In the genomic region with DNA sequence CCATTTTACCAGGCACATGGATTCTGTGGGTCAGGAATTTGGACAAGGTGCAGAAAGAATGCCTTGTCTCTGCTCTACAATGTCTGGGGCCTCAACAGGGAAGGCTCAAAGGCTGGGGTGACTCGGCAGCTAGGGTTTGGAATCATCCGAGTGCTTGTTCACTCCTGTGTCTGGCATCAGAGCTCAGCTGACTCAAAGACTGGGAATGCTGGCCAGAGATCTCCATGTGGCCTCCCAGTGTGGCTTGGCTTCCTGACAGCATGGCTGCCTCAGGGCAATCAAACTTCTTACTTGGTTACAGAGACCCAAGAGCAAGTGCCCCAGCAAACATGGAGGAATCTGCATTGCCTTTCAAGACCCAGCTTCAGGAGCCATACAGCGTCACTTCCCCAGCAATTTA, we compare ENCODE assay signal across 13 cellular contexts.
DNase-seq lines count a peak whose midpoint lies in the region; ATAC-seq and TF ChIP-seq lines count a peak whose summit lies in the region.
"Had no signal": no experiment of that assay in that cellular context is flagged by ENCODE, and none has a peak within 500 bp of the region (broad histone marks: within the 10 kb centered on the region; RNA-seq: fewer than 3 reads in every experiment).

No MANE protein-coding gene starts in this region.

- peak overlapping the region; percentile 21 for H3K4me3 Mint-ChIP-seq in activated T-helper 1 cell treated with anti-CD3 and anti-CD28 coated beads, Interleukin-12 subunit alpha, Interleukin-12 subunit beta, Interleukin-2, Interleukin-4 antibody, amounts not matched to agents 30 ng/mL and 10 ng/mL and 1 ng/mL, durations not matched to agents 14 hours and 24 hours and 36 hours
- H3K4me3 Mint-ChIP-seq: naive thymus-derived CD8-positive, alpha-beta T cell had no signal

- intact Hi-C loops in cardiac septum (cut with DNase I) (no loop called here), heart right ventricle (cut with DNase I) (loop anchor here in 1 of 10 donors (10.0 kb wide), 1 partner anchor 47 kb away; no protein-coding TSS in a partner anchor), aorta (cut with DNase I) (no loop called here)
- intact Hi-C loops in activated T-helper 1 cell treated with anti-CD3 and anti-CD28 coated beads, Interleukin-12 subunit alpha, Interleukin-12 subunit beta, Interleukin-2, Interleukin-4 antibody, amounts not matched to agents 30 ng/mL and 10 ng/mL and 1 ng/mL, durations not matched to agents 14 hours and 24 hours and 36 hours (cut with micrococcal nuclease) = no loop called here

- ATAC-seq in heart right ventricle (no peak), aorta (ENCODE audit: low FRiP score) (no peak)
- ATAC-seq: naive thymus-derived CD8-positive, alpha-beta T cell had no signal

- H3K27me3 Mint-ChIP-seq in activated T-helper 1 cell treated with anti-CD3 and anti-CD28 coated beads, Interleukin-12 subunit alpha, Interleukin-12 subunit beta, Interleukin-2, Interleukin-4 antibody, amounts not matched to agents 30 ng/mL and 10 ng/mL and 1 ng/mL, durations not matched to agents 14 hours and 24 hours and 36 hours (ENCODE audit: insufficient read depth) = no peaks in the 10 kb centered on the region
- H3K27me3 Mint-ChIP-seq: CD4-positive, CD25-positive, alpha-beta regulatory T cell; naive thymus-derived CD8-positive, alpha-beta T cell had no signal

- H3K4me1 Mint-ChIP-seq in activated T-helper 1 cell treated with anti-CD3 and anti-CD28 coated beads, Interleukin-12 subunit alpha, Interleukin-12 subunit beta, Interleukin-2, Interleukin-4 antibody, amounts not matched to agents 30 ng/mL and 10 ng/mL and 1 ng/mL, durations not matched to agents 14 hours and 24 hours and 36 hours (ENCODE audit: low read depth) = peaks cover 89% of the 10 kb centered on the region

- H3K9me3 ChIP-seq in heart right ventricle (peaks cover 0 to 8% (median 0%) of the 10 kb centered on the region in 11 donors), aorta (ENCODE audit: control insufficient read depth, low read length) (peaks cover 4% of the 10 kb centered on the region)

- peaks cover 0 to 27% (median 5%) of the 10 kb centered on the region in 9 donors for H3K4me1 ChIP-seq in heart right ventricle
- peaks cover 0 to 2% of the 10 kb centered on the region in 2 donors for H3K4me1 ChIP-seq in aorta (ENCODE audit: control insufficient read depth in 1 of 2, insufficient read depth in 2 of 2, low read length in 2 of 2)

- H3K36me3 ChIP-seq in heart right ventricle (no peaks in the 10 kb centered on the region), aorta (ENCODE audit: control insufficient read depth in 1 of 2, insufficient read depth in 2 of 2, low read length in 1 of 2) (no peaks in the 10 kb centered on the region)

- in situ Hi-C loops in GM13976 (cut with MboI; ENCODE audit: low sequenced_read_pairs, unreplicated experiment) = loop anchor here (10.0 kb wide), 1 partner anchor 57 kb away; no protein-coding TSS in a partner anchor

- DNase-seq in cardiac septum (ENCODE audit: low spot score) (peak; percentile 72), heart right ventricle (no peak), glomerular visceral epithelial cell (ENCODE audit: extremely low spot score) (peak; percentile 92), aorta (peak; percentile 67 to 79), DMS53 treated with DMSO at 0.1 percent for 48 hours (lab: John Stamatoyannopoulos, UW; ENCODE audit: unreplicated experiment) (no peak), GM13976 (ENCODE audit: low spot score) (no peak), RPMI8226 (no peak)
- DNase-seq in activated T-helper 1 cell treated with anti-CD3 and anti-CD28 coated beads, Interleukin-12 subunit alpha, Interleukin-12 subunit beta, Interleukin-2, Interleukin-4 antibody, amounts not matched to agents 30 ng/mL and 10 ng/mL and 1 ng/mL, durations not matched to agents 14 hours and 24 hours and 36 hours (ENCODE audit: low spot score) = no peak
- DNase-seq: activated CD4-positive, alpha-beta T cell treated with anti-CD3 and anti-CD28 coated beads for 48 hours; CD4-positive, CD25-positive, alpha-beta regulatory T cell; effector memory CD4-positive, alpha-beta T cell; naive thymus-derived CD8-positive, alpha-beta T cell; NCI-H748 treated with DMSO at 0.1 percent for 48 hours had no signal

- H3K27ac ChIP-seq in heart right ventricle (peak overlapping the region in 1 of 10 donors; percentile 49), aorta (ENCODE audit: low read depth in 1 of 2, low read length in 2 of 2) (no peak overlapping the region)

- TF ChIP-seq CTCF in heart right ventricle (IDR thresholded peaks at IDR 0.05) (no peak), GM13976 (IDR thresholded peaks at IDR 0.05; ENCODE audit: borderline replicate concordance, control extremely low read depth, extremely low read depth, insufficient read depth, missing control alignments) (no peak)

- H3K27me3 ChIP-seq in heart right ventricle (no peaks in the 10 kb centered on the region), aorta (ENCODE audit: control insufficient read depth in 1 of 2, insufficient read depth in 2 of 2, low read length in 1 of 2) (no peaks in the 10 kb centered on the region)

- WGBS in heart right ventricle, 2 donors = 82 to 88% methylated on average over 3 of the region's 3 CpGs
- WGBS in aorta, 2 donors = 36 to 39% methylated on average over 3 of the region's 3 CpGs

- peak overlapping the region; percentile 95 for H3K27ac Mint-ChIP-seq in activated T-helper 1 cell treated with anti-CD3 and anti-CD28 coated beads, Interleukin-12 subunit alpha, Interleukin-12 subunit beta, Interleukin-2, Interleukin-4 antibody, amounts not matched to agents 30 ng/mL and 10 ng/mL and 1 ng/mL, durations not matched to agents 14 hours and 24 hours and 36 hours

- peaks cover 21% of the 10 kb centered on the region for H3K36me3 Mint-ChIP-seq in activated T-helper 1 cell treated with anti-CD3 and anti-CD28 coated beads, Interleukin-12 subunit alpha, Interleukin-12 subunit beta, Interleukin-2, Interleukin-4 antibody, amounts not matched to agents 30 ng/mL and 10 ng/mL and 1 ng/mL, durations not matched to agents 14 hours and 24 hours and 36 hours (ENCODE audit: low read depth)
- H3K36me3 Mint-ChIP-seq: CD4-positive, CD25-positive, alpha-beta regulatory T cell had no signal

- H3K9me3 Mint-ChIP-seq in activated T-helper 1 cell treated with anti-CD3 and anti-CD28 coated beads, Interleukin-12 subunit alpha, Interleukin-12 subunit beta, Interleukin-2, Interleukin-4 antibody, amounts not matched to agents 30 ng/mL and 10 ng/mL and 1 ng/mL, durations not matched to agents 14 hours and 24 hours and 36 hours = peaks cover 23% of the 10 kb centered on the region

- H3K4me3 ChIP-seq in heart right ventricle (no peak overlapping the region), aorta (ENCODE audit: low read length in 2 of 2) (no peak overlapping the region)

Comparison
In these comparisons a context has a peak if more than half of its experiments do, and no peak if none do; other contexts are left out.
1. DNase-seq: peak in cardiac septum (single experiment), glomerular visceral epithelial cell (single experiment) and aorta (2 of 2); none in heart right ventricle (0 of 2), activated T-helper 1 cell treated with anti-CD3 and anti-CD28 coated beads, Interleukin-12 subunit alpha, Interleukin-12 subunit beta, Interleukin-2, Interleukin-4 antibody, amounts not matched to agents 30 ng/mL and 10 ng/mL and 1 ng/mL, durations not matched to agents 14 hours and 24 hours and 36 hours (single experiment), DMS53 treated with DMSO at 0.1 percent for 48 hours (single experiment), GM13976 (single experiment) and RPMI8226 (single experiment).